ENCODE assay signal across 1 cellular context in genomic region chr11:109894242-109894641, GRCh38.
TF ChIP-seq lines count a peak whose summit lies in the region.

No MANE protein-coding gene starts in this region.

TF ChIP-seq in K562, 482 proteins besides CTCF, POLR2A, EP300 and RAD21 (continued from another document):
- TF ChIP-seq CBFA2T3 (IDR thresholded peaks at IDR 0.05) (peak; percentile 18; the same call in 1 of the 2 replicates), TAF9B (IDR thresholded peaks at IDR 0.05; ENCODE audit: partially characterized antibody) (no peak), CHD7 (IDR thresholded peaks at IDR 0.05; ENCODE audit: low read depth, low read length) (no peak), RCOR1 (IDR thresholded peaks at IDR 0.05; ENCODE audit: borderline replicate concordance in 1 of 2, low read depth in 2 of 2, low read length in 2 of 2) (peak in 1 of 2 experiments; percentile 26; a peak in 1 of 4 replicates), REST (CRISPR knock-in tag; IDR thresholded peaks at IDR 0.05; ENCODE audit: low read depth) (no peak), ARID1B (IDR thresholded peaks at IDR 0.05) (0 out of 2 replicates have a peak, but pooled peaks have one; percentile 22)
TF ChIP-seq in K562: peak in this region for 7.
